In the genomic region with DNA sequence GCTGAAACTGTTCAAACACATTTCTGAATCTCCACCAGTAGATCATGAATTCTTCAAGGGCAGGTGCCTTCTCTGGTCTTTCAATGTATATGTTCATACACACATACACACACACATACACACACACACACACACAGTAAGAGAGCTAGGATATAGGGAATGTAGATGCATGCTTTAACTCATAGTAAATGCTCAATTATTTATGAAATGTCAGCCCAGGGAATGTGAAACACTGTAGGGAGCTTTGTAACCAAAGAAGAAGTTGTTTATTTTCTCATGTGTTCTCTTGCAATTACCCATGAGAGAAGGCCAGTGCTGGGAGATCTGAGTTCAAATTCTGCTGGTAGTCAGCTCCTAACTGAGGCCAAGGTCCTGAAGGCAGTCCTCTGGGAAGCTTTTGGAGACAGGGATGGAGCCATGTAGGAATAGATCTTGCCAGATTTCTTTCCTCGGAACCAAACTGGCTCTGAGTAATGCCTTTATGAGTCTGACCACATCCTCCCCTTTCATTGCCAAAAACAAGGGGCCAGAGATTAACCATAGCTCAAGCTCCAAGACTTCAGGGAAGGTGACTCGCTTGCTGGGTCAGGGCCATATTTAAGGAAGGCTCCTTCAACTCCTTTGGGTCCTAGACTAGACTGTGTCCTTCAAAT, we compare ENCODE assay signal across 19 cellular contexts.
A peak's percentile ranks its signal among the peaks of the same experiment; 100 is the strongest.
DNase-seq lines count a peak whose midpoint lies in the region; ATAC-seq, FAIRE-seq and TF ChIP-seq lines count a peak whose summit lies in the region.
"Had no signal": no experiment of that assay in that cellular context is flagged by ENCODE, and none has a peak within 500 bp of the region (broad histone marks: within the 10 kb centered on the region; RNA-seq: fewer than 3 reads in every experiment).

No MANE protein-coding gene starts in this region.

- no peaks in the 10 kb centered on the region for H3K79me2 ChIP-seq in astrocyte (ENCODE audit: insufficient read depth, low read length)

- FAIRE-seq in astrocyte (lab: Jason Lieb, UNC): peak; percentile 95
- FAIRE-seq: G401.6, H1 had no signal

- intact Hi-C loops in mucosa of descending colon (cut with DNase I, micrococcal nuclease): no loop called here

- no peak for ATAC-seq in mucosa of descending colon
- ATAC-seq: gastroesophageal sphincter; natural killer cell treated with Interleukin-12 subunit alpha and Interleukin-12 subunit beta and Interleukin-15 and Interleukin-18, amount 100 ng/mL, for 72 hours had no signal

- H3K27me3 ChIP-seq in astrocyte (ENCODE audit: insufficient read depth, low read length): no peaks in the 10 kb centered on the region
- H3K27me3 ChIP-seq: stomach had no signal

- H3K4me1 Mint-ChIP-seq in astrocyte (ENCODE audit: low read depth, unreplicated experiment): peaks cover 3% of the 10 kb centered on the region
- H3K4me1 Mint-ChIP-seq: activated naive CD4-positive, alpha-beta T cell treated with anti-CD3 and anti-CD28 coated beads, Interleukin-2, amount 50 U/mL, for 24 hours had no signal

- no peaks in the 10 kb centered on the region for H4K20me1 ChIP-seq in astrocyte (ENCODE audit: insufficient read depth, low read length)

- peak overlapping the region; percentile 21 for H3K4me2 ChIP-seq in astrocyte (ENCODE audit: low read length)

- peak; percentile 92 for DNase-seq in AG09309 (ENCODE audit: low read depth)
- DNase-seq in HS-5 (ENCODE audit: low read depth): peak; percentile 94
- peak; percentile 96 for DNase-seq in astrocyte (ENCODE audit: low read depth)
- DNase-seq in glomerular visceral epithelial cell (ENCODE audit: extremely low spot score): peak; percentile 76
- DNase-seq in NCI-H1105 treated with DMSO at 0.1 percent for 48 hours (lab: John Stamatoyannopoulos, UW): no peak
- DNase-seq in mucosa of descending colon: no peak
- DNase-seq in activated CD8-positive, alpha-beta memory T cell treated with anti-CD3 and anti-CD28 coated beads, Interleukin-2, amount 50 U/mL, for 4 hours: no peak
- no peak for DNase-seq in activated CD4-positive, alpha-beta T cell treated with anti-CD3 and anti-CD28 coated beads, Interleukin-2, amount 50 U/mL, for 48 hours
- DNase-seq: CD4-positive, alpha-beta T cell; cortex of kidney; left cardiac atrium; NCI-H345; retina; stomach had no signal

- H3K27ac ChIP-seq in astrocyte (ENCODE audit: low read depth, low read length): peak overlapping the region; percentile 60
- H3K27ac ChIP-seq: gastroesophageal sphincter, stomach had no signal

- H3K4me3 ChIP-seq in AG09309 (ENCODE audit: control insufficient read depth, low read depth, low read length): no peak overlapping the region
- no peak overlapping the region for H3K4me3 ChIP-seq in astrocyte (ENCODE audit: insufficient read depth, low read depth, low read length)
- H3K4me3 ChIP-seq in mucosa of descending colon: no peak overlapping the region
- H3K4me3 ChIP-seq: gastroesophageal sphincter, stomach had no signal

- H3K9ac ChIP-seq in astrocyte (ENCODE audit: low read length): no peak overlapping the region

- H3K27me3 Mint-ChIP-seq in astrocyte (ENCODE audit: low read depth, unreplicated experiment): no peaks in the 10 kb centered on the region
- H3K27me3 Mint-ChIP-seq: activated naive CD4-positive, alpha-beta T cell treated with anti-CD3 and anti-CD28 coated beads, Interleukin-2, amount 50 U/mL, for 24 hours; natural killer cell treated with Interleukin-12 subunit alpha and Interleukin-12 subunit beta and Interleukin-15 and Interleukin-18, amount 100 ng/mL, for 72 hours had no signal

- H3K4me3 Mint-ChIP-seq in astrocyte (ENCODE audit: unreplicated experiment): no peak overlapping the region
- H3K4me3 Mint-ChIP-seq: activated naive CD4-positive, alpha-beta T cell treated with anti-CD3 and anti-CD28 coated beads, Interleukin-2, amount 50 U/mL, for 24 hours; CD4-positive, alpha-beta T cell; natural killer cell treated with Interleukin-12 subunit alpha and Interleukin-12 subunit beta and Interleukin-15 and Interleukin-18, amount 100 ng/mL, for 72 hours had no signal

- no peak overlapping the region for H2AFZ ChIP-seq in astrocyte (ENCODE audit: low read depth, low read length)

- H3K9me3 ChIP-seq in astrocyte (ENCODE audit: insufficient read depth, low read depth, low read length) (no peaks in the 10 kb centered on the region), mucosa of descending colon (no peaks in the 10 kb centered on the region)
- H3K9me3 ChIP-seq: gastroesophageal sphincter, stomach had no signal

- H3K36me3 ChIP-seq in astrocyte (ENCODE audit: insufficient read depth, low read length) (no peaks in the 10 kb centered on the region), mucosa of descending colon (ENCODE audit: low read depth) (no peaks in the 10 kb centered on the region)
- H3K36me3 ChIP-seq: gastroesophageal sphincter, stomach had no signal

- H3K36me3 Mint-ChIP-seq in astrocyte (ENCODE audit: low read depth, unreplicated experiment): no peaks in the 10 kb centered on the region
- H3K36me3 Mint-ChIP-seq: activated naive CD4-positive, alpha-beta T cell treated with anti-CD3 and anti-CD28 coated beads, Interleukin-2, amount 50 U/mL, for 24 hours; natural killer cell treated with Interleukin-12 subunit alpha and Interleukin-12 subunit beta and Interleukin-15 and Interleukin-18, amount 100 ng/mL, for 72 hours had no signal

- H3K4me1 ChIP-seq in astrocyte (ENCODE audit: insufficient read depth, low read length) (peaks cover 9% of the 10 kb centered on the region), mucosa of descending colon (ENCODE audit: low read depth) (no peaks in the 10 kb centered on the region)
- H3K4me1 ChIP-seq: gastroesophageal sphincter, stomach had no signal

- peaks cover 4% of the 10 kb centered on the region for H3K9me3 Mint-ChIP-seq in astrocyte (ENCODE audit: unreplicated experiment)
- H3K9me3 Mint-ChIP-seq: activated naive CD4-positive, alpha-beta T cell treated with anti-CD3 and anti-CD28 coated beads, Interleukin-2, amount 50 U/mL, for 24 hours; CD4-positive, alpha-beta T cell; natural killer cell treated with Interleukin-12 subunit alpha and Interleukin-12 subunit beta and Interleukin-15 and Interleukin-18, amount 100 ng/mL, for 72 hours had no signal

- no peak overlapping the region for H3K27ac Mint-ChIP-seq in astrocyte (ENCODE audit: unreplicated experiment)
- H3K27ac Mint-ChIP-seq: activated naive CD4-positive, alpha-beta T cell treated with anti-CD3 and anti-CD28 coated beads, Interleukin-2, amount 50 U/mL, for 24 hours; CD4-positive, alpha-beta T cell; natural killer cell treated with Interleukin-12 subunit alpha and Interleukin-12 subunit beta and Interleukin-15 and Interleukin-18, amount 100 ng/mL, for 72 hours had no signal

- TF ChIP-seq CTCF in AG09309 (IDR thresholded peaks at IDR 0.05; ENCODE audit: control insufficient read depth, insufficient read depth, low read depth, low read length, missing control alignments) (no peak), astrocyte (IDR thresholded peaks at IDR 0.05; ENCODE audit: insufficient read depth, low read depth, low read length) (no peak), mucosa of descending colon (IDR thresholded peaks at IDR 0.05) (no peak)

Comparison
In these comparisons a context has a peak if more than half of its experiments do, and no peak if none do; other contexts are left out.
1. DNase-seq: peak in AG09309 (single experiment), HS-5 (single experiment), astrocyte (single experiment) and glomerular visceral epithelial cell (single experiment); none in NCI-H1105 treated with DMSO at 0.1 percent for 48 hours (single experiment), mucosa of descending colon (0 of 3), activated CD8-positive, alpha-beta memory T cell treated with anti-CD3 and anti-CD28 coated beads, Interleukin-2, amount 50 U/mL, for 4 hours (single experiment) and activated CD4-positive, alpha-beta T cell treated with anti-CD3 and anti-CD28 coated beads, Interleukin-2, amount 50 U/mL, for 48 hours (0 of 2).